ENCODE assay signal across 26 cellular contexts in genomic region chr5:137001026-137001569, GRCh38.
"Had no signal": no experiment of that assay in that cellular context is flagged by ENCODE, and none has a peak within 500 bp of the region (broad histone marks: within the 10 kb centered on the region; RNA-seq: fewer than 3 reads in every experiment).

No MANE protein-coding gene starts in this region.

- H3K4me3 ChIP-seq: lung, neural progenitor cell, right atrium auricular region, right lobe of liver, smooth muscle cell, stomach, testis, thyroid gland, transverse colon, upper lobe of left lung, vagina had no signal

- H3K9ac ChIP-seq: neural progenitor cell, parathyroid adenoma had no signal

- ATAC-seq: left lobe of liver; natural killer cell; right lobe of liver; stimulated activated naive B cell treated with anti-CD40 and anti-IgM and Interleukin-4, amounts not matched to agents 10 μg/mL and 1 μg/mL and 100 μg/mL, for 72 hours; stimulated activated naive CD8-positive, alpha-beta T cell treated with anti-CD3 and anti-CD28 coated beads, Interleukin-15, Interleukin-2, amounts not matched to agents 100 U/mL and 50 U/mL, for 24 hours had no signal

- H3K36me3 ChIP-seq: neural progenitor cell, neutrophil, right atrium auricular region, right lobe of liver, stomach, thyroid gland, transverse colon, upper lobe of left lung, vagina had no signal

- H3K4me2 ChIP-seq: neural progenitor cell, smooth muscle cell had no signal

- DNase-seq: hypothalamus; islet precursor cell; mesendoderm; naive B cell; natural killer cell; nephron progenitor cell; occipital lobe; right lobe of liver; stimulated activated CD4-positive, alpha-beta T cell treated with anti-CD3 and anti-CD28 coated beads, Interleukin-1b, Interleukin-23, amount 100 ng/mL, for 48 hours; stimulated activated CD4-positive, alpha-beta T cell treated with anti-CD3 and anti-CD28 coated beads, Interleukin-2, amount 100 ng/mL, for 48 hours; stimulated activated CD4-positive, alpha-beta T cell treated with anti-CD3 and anti-CD28 coated beads, Interleukin-4, amount 100 ng/mL, for 4 hours; stimulated activated naive B cell treated with anti-CD40 and anti-IgM and Interleukin-4, amounts not matched to agents 10 μg/mL and 1 μg/mL and 100 μg/mL, for 72 hours; stimulated activated naive CD8-positive, alpha-beta T cell treated with anti-CD3 and anti-CD28 coated beads, Interleukin-15, Interleukin-2, amounts not matched to agents 100 U/mL and 50 U/mL, for 24 hours; stomach; testis; thyroid gland; transverse colon; upper lobe of left lung had no signal

- H3K4me1 ChIP-seq: parathyroid adenoma, right lobe of liver, stomach, testis, thyroid gland, transverse colon, upper lobe of left lung, vagina had no signal

- H3K27ac ChIP-seq: neural progenitor cell, neutrophil, parathyroid adenoma, right lobe of liver, stomach, testis, thyroid gland, transverse colon, upper lobe of left lung, vagina had no signal

- H2AFZ ChIP-seq: neural progenitor cell, parathyroid adenoma had no signal

- H3K27me3 ChIP-seq: neural progenitor cell, neutrophil, right atrium auricular region, right lobe of liver, testis, thyroid gland, transverse colon, upper lobe of left lung, vagina had no signal

- H3K9me3 ChIP-seq: neutrophil, right atrium auricular region, right lobe of liver, stomach, testis, thyroid gland, transverse colon, upper lobe of left lung, vagina had no signal

- H3K79me2 ChIP-seq: parathyroid adenoma had no signal
